Comparison of ENCODE assay signal across 2 cellular contexts in the genomic region with DNA sequence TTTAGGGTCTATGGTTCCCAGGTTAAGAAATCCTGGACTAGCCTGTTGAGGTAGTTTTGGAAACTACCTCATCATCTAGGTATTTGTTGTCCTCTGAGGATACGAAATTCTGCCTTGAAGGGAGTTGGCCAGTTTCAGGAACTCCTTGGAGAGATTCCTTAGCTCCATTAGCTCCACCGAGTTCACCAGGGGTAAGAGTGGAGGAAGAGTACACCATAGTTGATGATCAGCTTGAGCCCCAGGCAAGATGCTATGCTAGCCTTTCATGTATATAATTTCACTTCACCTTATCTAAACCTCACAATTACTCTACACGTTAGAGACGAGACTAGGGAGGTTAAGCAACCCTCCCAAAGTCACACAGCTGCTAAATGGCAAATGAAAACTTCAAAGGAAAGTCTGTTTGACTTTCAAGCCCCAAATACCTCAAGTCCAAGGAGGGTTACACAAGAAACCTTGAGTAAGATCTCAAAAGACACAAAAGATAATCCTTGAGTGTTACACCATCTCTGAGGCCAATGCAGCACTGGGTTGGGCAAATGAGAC.
TF ChIP-seq lines count a peak whose summit lies in the region.

No MANE protein-coding gene starts in this region.

TF ChIP-seq in IMR-90, 13 proteins besides CTCF, POLR2A, EP300 and RAD21:
- TF ChIP-seq MAFK (IDR thresholded peaks at IDR 0.05; ENCODE audit: low read depth, low read length) (no peak), CEBPB (IDR thresholded peaks at IDR 0.05; ENCODE audit: low read depth, low read length) (peak; percentile 18; the same call in 1 of the 2 replicates), RFX5 (IDR thresholded peaks at IDR 0.05; ENCODE audit: low read depth, low read length) (no peak), MAZ (IDR thresholded peaks at IDR 0.05; ENCODE audit: borderline replicate concordance, low read depth, low read length) (no peak), SMC3 (IDR thresholded peaks at IDR 0.05; ENCODE audit: low read depth, low read length) (no peak), RCOR1 (IDR thresholded peaks at IDR 0.05; ENCODE audit: insufficient replicate concordance, low read length) (no peak)
- TF ChIP-seq, protein P1, sequence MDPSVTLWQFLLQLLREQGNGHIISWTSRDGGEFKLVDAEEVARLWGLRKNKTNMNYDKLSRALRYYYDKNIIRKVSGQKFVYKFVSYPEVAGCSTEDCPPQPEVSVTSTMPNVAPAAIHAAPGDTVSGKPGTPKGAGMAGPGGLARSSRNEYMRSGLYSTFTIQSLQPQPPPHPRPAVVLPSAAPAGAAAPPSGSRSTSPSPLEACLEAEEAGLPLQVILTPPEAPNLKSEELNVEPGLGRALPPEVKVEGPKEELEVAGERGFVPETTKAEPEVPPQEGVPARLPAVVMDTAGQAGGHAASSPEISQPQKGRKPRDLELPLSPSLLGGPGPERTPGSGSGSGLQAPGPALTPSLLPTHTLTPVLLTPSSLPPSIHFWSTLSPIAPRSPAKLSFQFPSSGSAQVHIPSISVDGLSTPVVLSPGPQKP (IDR thresholded peaks at IDR 0.05; ENCODE audit: borderline replicate concordance, low read depth, low read length), result no peak
TF ChIP-seq in IMR-90: peak in this region for 1.

TF ChIP-seq in HepG2, 621 proteins besides CTCF, POLR2A, EP300 and RAD21:
- TF ChIP-seq, protein P2, sequence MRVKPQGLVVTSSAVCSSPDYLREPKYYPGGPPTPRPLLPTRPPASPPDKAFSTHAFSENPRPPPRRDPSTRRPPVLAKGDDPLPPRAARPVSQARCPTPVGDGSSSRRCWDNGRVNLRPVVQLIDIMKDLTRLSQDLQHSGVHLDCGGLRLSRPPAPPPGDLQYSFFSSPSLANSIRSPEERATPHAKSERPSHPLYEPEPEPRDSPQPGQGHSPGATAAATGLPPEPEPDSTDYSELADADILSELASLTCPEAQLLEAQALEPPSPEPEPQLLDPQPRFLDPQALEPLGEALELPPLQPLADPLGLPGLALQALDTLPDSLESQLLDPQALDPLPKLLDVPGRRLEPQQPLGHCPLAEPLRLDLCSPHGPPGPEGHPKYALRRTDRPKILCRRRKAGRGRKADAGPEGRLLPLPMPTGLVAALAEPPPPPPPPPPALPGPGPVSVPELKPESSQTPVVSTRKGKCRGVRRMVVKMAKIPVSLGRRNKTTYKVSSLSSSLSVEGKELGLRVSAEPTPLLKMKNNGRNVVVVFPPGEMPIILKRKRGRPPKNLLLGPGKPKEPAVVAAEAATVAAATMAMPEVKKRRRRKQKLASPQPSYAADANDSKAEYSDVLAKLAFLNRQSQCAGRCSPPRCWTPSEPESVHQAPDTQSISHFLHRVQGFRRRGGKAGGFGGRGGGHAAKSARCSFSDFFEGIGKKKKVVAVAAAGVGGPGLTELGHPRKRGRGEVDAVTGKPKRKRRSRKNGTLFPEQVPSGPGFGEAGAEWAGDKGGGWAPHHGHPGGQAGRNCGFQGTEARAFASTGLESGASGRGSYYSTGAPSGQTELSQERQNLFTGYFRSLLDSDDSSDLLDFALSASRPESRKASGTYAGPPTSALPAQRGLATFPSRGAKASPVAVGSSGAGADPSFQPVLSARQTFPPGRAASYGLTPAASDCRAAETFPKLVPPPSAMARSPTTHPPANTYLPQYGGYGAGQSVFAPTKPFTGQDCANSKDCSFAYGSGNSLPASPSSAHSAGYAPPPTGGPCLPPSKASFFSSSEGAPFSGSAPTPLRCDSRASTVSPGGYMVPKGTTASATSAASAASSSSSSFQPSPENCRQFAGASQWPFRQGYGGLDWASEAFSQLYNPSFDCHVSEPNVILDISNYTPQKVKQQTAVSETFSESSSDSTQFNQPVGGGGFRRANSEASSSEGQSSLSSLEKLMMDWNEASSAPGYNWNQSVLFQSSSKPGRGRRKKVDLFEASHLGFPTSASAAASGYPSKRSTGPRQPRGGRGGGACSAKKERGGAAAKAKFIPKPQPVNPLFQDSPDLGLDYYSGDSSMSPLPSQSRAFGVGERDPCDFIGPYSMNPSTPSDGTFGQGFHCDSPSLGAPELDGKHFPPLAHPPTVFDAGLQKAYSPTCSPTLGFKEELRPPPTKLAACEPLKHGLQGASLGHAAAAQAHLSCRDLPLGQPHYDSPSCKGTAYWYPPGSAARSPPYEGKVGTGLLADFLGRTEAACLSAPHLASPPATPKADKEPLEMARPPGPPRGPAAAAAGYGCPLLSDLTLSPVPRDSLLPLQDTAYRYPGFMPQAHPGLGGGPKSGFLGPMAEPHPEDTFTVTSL (CRISPR knock-in tag; IDR thresholded peaks at IDR 0.05; ENCODE audit: borderline replicate concordance), result no peak
- TF ChIP-seq TEAD3 (CRISPR knock-in tag; optimal IDR thresholded peaks at IDR 0.05; ENCODE audit: borderline replicate concordance), result no peak
- no peak for TF ChIP-seq ZNF24 (IDR thresholded peaks at IDR 0.05)
- TF ChIP-seq ZBTB8A (CRISPR knock-in tag; IDR thresholded peaks at IDR 0.05; ENCODE audit: borderline replicate concordance, low read depth), result no peak
- no peak for TF ChIP-seq FIP1L1 (IDR thresholded peaks at IDR 0.05; ENCODE audit: borderline replicate concordance, insufficient read depth, low read depth, low read length)
- TF ChIP-seq, protein P3, sequence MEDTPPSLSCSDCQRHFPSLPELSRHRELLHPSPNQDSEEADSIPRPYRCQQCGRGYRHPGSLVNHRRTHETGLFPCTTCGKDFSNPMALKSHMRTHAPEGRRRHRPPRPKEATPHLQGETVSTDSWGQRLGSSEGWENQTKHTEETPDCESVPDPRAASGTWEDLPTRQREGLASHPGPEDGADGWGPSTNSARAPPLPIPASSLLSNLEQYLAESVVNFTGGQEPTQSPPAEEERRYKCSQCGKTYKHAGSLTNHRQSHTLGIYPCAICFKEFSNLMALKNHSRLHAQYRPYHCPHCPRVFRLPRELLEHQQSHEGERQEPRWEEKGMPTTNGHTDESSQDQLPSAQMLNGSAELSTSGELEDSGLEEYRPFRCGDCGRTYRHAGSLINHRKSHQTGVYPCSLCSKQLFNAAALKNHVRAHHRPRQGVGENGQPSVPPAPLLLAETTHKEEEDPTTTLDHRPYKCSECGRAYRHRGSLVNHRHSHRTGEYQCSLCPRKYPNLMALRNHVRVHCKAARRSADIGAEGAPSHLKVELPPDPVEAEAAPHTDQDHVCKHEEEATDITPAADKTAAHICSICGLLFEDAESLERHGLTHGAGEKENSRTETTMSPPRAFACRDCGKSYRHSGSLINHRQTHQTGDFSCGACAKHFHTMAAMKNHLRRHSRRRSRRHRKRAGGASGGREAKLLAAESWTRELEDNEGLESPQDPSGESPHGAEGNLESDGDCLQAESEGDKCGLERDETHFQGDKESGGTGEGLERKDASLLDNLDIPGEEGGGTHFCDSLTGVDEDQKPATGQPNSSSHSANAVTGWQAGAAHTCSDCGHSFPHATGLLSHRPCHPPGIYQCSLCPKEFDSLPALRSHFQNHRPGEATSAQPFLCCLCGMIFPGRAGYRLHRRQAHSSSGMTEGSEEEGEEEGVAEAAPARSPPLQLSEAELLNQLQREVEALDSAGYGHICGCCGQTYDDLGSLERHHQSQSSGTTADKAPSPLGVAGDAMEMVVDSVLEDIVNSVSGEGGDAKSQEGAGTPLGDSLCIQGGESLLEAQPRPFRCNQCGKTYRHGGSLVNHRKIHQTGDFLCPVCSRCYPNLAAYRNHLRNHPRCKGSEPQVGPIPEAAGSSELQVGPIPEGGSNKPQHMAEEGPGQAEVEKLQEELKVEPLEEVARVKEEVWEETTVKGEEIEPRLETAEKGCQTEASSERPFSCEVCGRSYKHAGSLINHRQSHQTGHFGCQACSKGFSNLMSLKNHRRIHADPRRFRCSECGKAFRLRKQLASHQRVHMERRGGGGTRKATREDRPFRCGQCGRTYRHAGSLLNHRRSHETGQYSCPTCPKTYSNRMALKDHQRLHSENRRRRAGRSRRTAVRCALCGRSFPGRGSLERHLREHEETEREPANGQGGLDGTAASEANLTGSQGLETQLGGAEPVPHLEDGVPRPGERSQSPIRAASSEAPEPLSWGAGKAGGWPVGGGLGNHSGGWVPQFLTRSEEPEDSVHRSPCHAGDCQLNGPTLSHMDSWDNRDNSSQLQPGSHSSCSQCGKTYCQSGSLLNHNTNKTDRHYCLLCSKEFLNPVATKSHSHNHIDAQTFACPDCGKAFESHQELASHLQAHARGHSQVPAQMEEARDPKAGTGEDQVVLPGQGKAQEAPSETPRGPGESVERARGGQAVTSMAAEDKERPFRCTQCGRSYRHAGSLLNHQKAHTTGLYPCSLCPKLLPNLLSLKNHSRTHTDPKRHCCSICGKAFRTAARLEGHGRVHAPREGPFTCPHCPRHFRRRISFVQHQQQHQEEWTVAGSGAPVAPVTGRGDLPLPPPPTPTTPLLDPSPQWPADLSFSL (CRISPR knock-in tag; IDR thresholded peaks at IDR 0.05), result no peak
- no peak for TF ChIP-seq ZNF326 (CRISPR knock-in tag; IDR thresholded peaks at IDR 0.05; ENCODE audit: borderline replicate concordance)
- TF ChIP-seq ZNF589 (CRISPR knock-in tag; conservative IDR thresholded peaks at IDR 0.05), result no peak
- TF ChIP-seq SRSF4 (IDR thresholded peaks at IDR 0.05; ENCODE audit: low read depth, low read length, poor library complexity, severe bottlenecking), result no peak
- no peak for TF ChIP-seq ZNF569 (CRISPR knock-in tag; IDR thresholded peaks at IDR 0.05; ENCODE audit: borderline replicate concordance)
